ENCODE assay signal across 1 cellular context in genomic region chr2:101638156-101638809, GRCh38.
TF ChIP-seq lines count a peak whose summit lies in the region.

No MANE protein-coding gene starts in this region.

TF ChIP-seq in HepG2, 621 proteins besides CTCF, POLR2A, EP300 and RAD21 (continued from another document):
- no peak for TF ChIP-seq MLX (CRISPR knock-in tag; IDR thresholded peaks at IDR 0.05)
- no peak for TF ChIP-seq LBX2 (CRISPR knock-in tag; IDR thresholded peaks at IDR 0.05; ENCODE audit: borderline replicate concordance)
- TF ChIP-seq ZC3H4 (CRISPR knock-in tag; IDR thresholded peaks at IDR 0.05; ENCODE audit: borderline replicate concordance): no peak
- TF ChIP-seq ZNF788 (CRISPR knock-in tag; IDR thresholded peaks at IDR 0.05; ENCODE audit: borderline replicate concordance): no peak
- TF ChIP-seq ARID5B (CRISPR knock-in tag; IDR thresholded peaks at IDR 0.05): 0 out of 2 replicates have a peak, but pooled peaks have one; percentile 23
- TF ChIP-seq THAP8 (CRISPR knock-in tag; IDR thresholded peaks at IDR 0.05; ENCODE audit: borderline replicate concordance): no peak
- 0 out of 2 replicates have a peak, but pooled peaks have one; percentile 28 for TF ChIP-seq ZNF292 (CRISPR knock-in tag; IDR thresholded peaks at IDR 0.05; ENCODE audit: borderline replicate concordance, low read depth)
- no peak for TF ChIP-seq SMAD3 (CRISPR knock-in tag; IDR thresholded peaks at IDR 0.05)
- TF ChIP-seq HOMEZ (CRISPR knock-in tag; IDR thresholded peaks at IDR 0.05; ENCODE audit: low read depth): no peak
- no peak for TF ChIP-seq CCAR2 (optimal IDR thresholded peaks at IDR 0.05; ENCODE audit: low read depth, low read length)
- 0 out of 2 replicates have a peak, but pooled peaks have one; percentile 35 for TF ChIP-seq REPIN1 (CRISPR knock-in tag; IDR thresholded peaks at IDR 0.05; ENCODE audit: borderline replicate concordance, low read depth)
- TF ChIP-seq SOX13 (IDR thresholded peaks at IDR 0.05): no peak
- TF ChIP-seq SOX13 (CRISPR knock-in tag; conservative IDR thresholded peaks at IDR 0.05 in 1 of 2, IDR thresholded peaks at IDR 0.05 in 1 of 2): no peak
- no peak for TF ChIP-seq ZNF160 (CRISPR knock-in tag; IDR thresholded peaks at IDR 0.05)
- TF ChIP-seq EEA1 (CRISPR knock-in tag; IDR thresholded peaks at IDR 0.05; ENCODE audit: borderline replicate concordance): no peak
- no peak for TF ChIP-seq ZBTB46 (CRISPR knock-in tag; IDR thresholded peaks at IDR 0.05; ENCODE audit: borderline replicate concordance)
- peak; percentile 52 for TF ChIP-seq ZNF687 (CRISPR knock-in tag; IDR thresholded peaks at IDR 0.05)
- TF ChIP-seq FOXM1 (CRISPR knock-in tag; IDR thresholded peaks at IDR 0.05): no peak
- no peak for TF ChIP-seq NONO (IDR thresholded peaks at IDR 0.05)
- no peak for TF ChIP-seq NONO (CRISPR knock-in tag; conservative IDR thresholded peaks at IDR 0.05)
- no peak for TF ChIP-seq ZNF256 (CRISPR knock-in tag; conservative IDR thresholded peaks at IDR 0.05)
- no peak for TF ChIP-seq STAT6 (CRISPR knock-in tag; IDR thresholded peaks at IDR 0.05; ENCODE audit: borderline replicate concordance)
- no peak for TF ChIP-seq ZFP36L2 (CRISPR knock-in tag; IDR thresholded peaks at IDR 0.05)
- TF ChIP-seq ZBTB1 (CRISPR knock-in tag; IDR thresholded peaks at IDR 0.05; ENCODE audit: borderline replicate concordance): no peak
